8 cellular contexts compared by ENCODE assay signal in the genomic region with DNA sequence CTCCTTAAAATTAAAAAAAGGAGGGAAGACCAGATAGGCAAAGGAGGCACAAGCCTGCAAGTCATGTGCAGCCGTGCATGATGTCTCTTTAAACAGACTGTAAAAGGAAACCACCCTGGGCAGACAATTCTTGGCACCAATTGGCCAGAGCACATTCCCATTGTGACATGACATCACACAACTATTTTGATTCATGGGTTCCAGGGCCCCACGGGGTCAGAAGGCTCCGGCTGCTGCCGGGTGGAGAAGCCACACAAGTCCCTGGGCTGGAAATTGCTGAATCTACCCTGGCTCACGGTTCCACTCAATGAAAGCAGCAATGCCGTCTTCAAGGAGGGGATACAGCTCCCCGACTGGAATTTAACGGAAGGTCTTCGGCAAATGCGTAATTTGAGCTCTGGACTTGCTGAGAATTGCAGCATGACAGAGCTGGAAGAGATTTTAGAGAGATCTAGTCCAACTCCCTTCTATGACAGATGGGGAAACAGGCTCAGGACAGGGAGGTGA.
DNase-seq lines count a peak whose midpoint lies in the region; ATAC-seq and TF ChIP-seq lines count a peak whose summit lies in the region.

No MANE protein-coding gene starts in this region.

- no peaks in the 10 kb centered on the region for H3K27me3 ChIP-seq in colonic mucosa
- no peaks in the 10 kb centered on the region for H3K27me3 ChIP-seq in aorta (ENCODE audit: control insufficient read depth in 1 of 2, insufficient read depth in 2 of 2, low read length in 1 of 2)

- H3K27ac ChIP-seq in colonic mucosa: no peak overlapping the region
- H3K27ac ChIP-seq in aorta (ENCODE audit: low read depth in 1 of 2, low read length in 2 of 2): no peak overlapping the region

- no peak for TF ChIP-seq CTCF in colonic mucosa (IDR thresholded peaks at IDR 0.05)

- ATAC-seq in aorta (ENCODE audit: low FRiP score): peak; percentile 81
- ATAC-seq in HG03025 (IDR thresholded peaks at IDR 0.05; ENCODE audit: low FRiP score, unreplicated experiment): no peak
- no peak for ATAC-seq in HG03354 (IDR thresholded peaks at IDR 0.05; ENCODE audit: poor library complexity, severe bottlenecking, unreplicated experiment)

- H3K4me3 ChIP-seq in colonic mucosa (no peak overlapping the region), aorta (ENCODE audit: low read length in 2 of 2) (no peak overlapping the region)

- no peak overlapping the region for H3K9ac ChIP-seq in colonic mucosa (ENCODE audit: low read depth in 2 of 2, low read length in 2 of 2)

- in situ Hi-C loops in G401 (cut with HindIII; ENCODE audit: low sequenced_read_pairs): no loop called here

- H3K36me3 ChIP-seq in colonic mucosa (no peaks in the 10 kb centered on the region), aorta (ENCODE audit: control insufficient read depth in 1 of 2, insufficient read depth in 2 of 2, low read length in 1 of 2) (no peaks in the 10 kb centered on the region)

- H3K4me1 ChIP-seq in colonic mucosa (no peaks in the 10 kb centered on the region), aorta (ENCODE audit: control insufficient read depth in 1 of 2, insufficient read depth in 2 of 2, low read length in 2 of 2) (no peaks in the 10 kb centered on the region)

- DNase-seq in G401 (ENCODE audit: low spot score) (peak; percentile 82), NCI-H345 treated with DMSO at 0.1 percent for 48 hours (lab: John Stamatoyannopoulos, UW; ENCODE audit: unreplicated experiment) (peak; percentile 58), colonic mucosa (peak; percentile 34), lung microvascular endothelial cell (ENCODE audit: low read depth in 2 of 2) (peak; percentile 92 to 94), aorta (peak; percentile 78 to 87), germinal center (ENCODE audit: low spot score) (no peak)

- WGBS in aorta, 2 donors: 1 to 5% methylated on average over 10 of the region's 10 CpGs

- H3K9me3 ChIP-seq in colonic mucosa (no peaks in the 10 kb centered on the region), aorta (ENCODE audit: control insufficient read depth, low read length) (no peaks in the 10 kb centered on the region)

- intact Hi-C loops in colonic mucosa (cut with DNase I): no loop called here
- intact Hi-C loops in aorta (cut with DNase I): no loop called here
